25 cellular contexts compared by ENCODE assay signal in the genomic region with DNA sequence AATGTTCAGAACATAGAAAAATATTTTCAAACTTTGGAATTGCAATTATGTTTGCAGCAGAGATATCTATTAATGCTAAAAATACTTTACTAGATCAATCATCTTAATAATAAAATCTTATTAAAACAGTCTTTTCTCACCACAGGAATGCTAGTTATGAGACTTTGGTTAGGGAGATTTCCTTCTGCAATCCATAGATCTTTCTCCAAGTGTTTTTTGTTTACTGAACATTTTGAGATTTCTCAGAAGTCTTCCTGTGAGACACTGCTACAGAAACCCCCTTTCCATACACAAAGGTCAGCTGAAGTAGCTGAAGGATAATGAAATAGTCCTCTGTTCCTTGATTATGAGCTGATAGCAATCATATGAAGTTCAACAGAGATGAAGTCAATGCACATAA. TPM values are rescaled to one million over a fixed set of nuclear protein-coding genes. Genes with fewer than 3 reads are reported as not detected.
DNase-seq lines count a peak whose midpoint lies in the region; ATAC-seq, FAIRE-seq and TF ChIP-seq lines count a peak whose summit lies in the region.
"Had no signal": no experiment of that assay in that cellular context is flagged by ENCODE, and none has a peak within 500 bp of the region (broad histone marks: within the 10 kb centered on the region; RNA-seq: fewer than 3 reads in every experiment).

No MANE protein-coding gene starts in this region.

- H3K27ac ChIP-seq in astrocyte (ENCODE audit: low read depth, low read length) (no peak overlapping the region), aorta (ENCODE audit: low read depth in 1 of 2, low read length in 2 of 2) (no peak overlapping the region)
- H3K27ac ChIP-seq: gastrocnemius medialis, neutrophil, vagina, VCaP had no signal

- DNase-seq in AG04449 (ENCODE audit: low read depth, low spot score) (peak; percentile 38), HFFc6 (peak; percentile 37), astrocyte (ENCODE audit: low read depth) (peak; percentile 65), fibroblast of villous mesenchyme (ENCODE audit: low read depth) (peak; percentile 87), GM19238 (ENCODE audit: insufficient read length, low spot score) (no peak), LoVo (ENCODE audit: low spot score) (no peak), aorta (no peak)
- DNase-seq in stimulated activated CD4-positive, alpha-beta T cell treated with anti-CD3 and anti-CD28 coated beads, Interleukin-2, amount 100 ng/mL, for 24 hours = no peak
- DNase-seq: activated CD4-positive, alpha-beta T cell treated with anti-CD3 and anti-CD28 coated beads, Interleukin-2, amount 50 U/mL, for 4 hours; activated gamma-delta T cell treated with Interleukin-2 at 50 U/mL for 16 hours; CD4-positive, CD25-positive, alpha-beta regulatory T cell; cortex of kidney; DMS53; gastrocnemius medialis; NCI-H1092; NCI-H2029 treated with DMSO at 0.1 percent for 48 hours; NCI-H446 treated with DMSO at 0.1 percent for 48 hours; stimulated activated CD8-positive, alpha-beta memory T cell treated with anti-CD3 and anti-CD28 coated beads, Interleukin-4, amount 100 ng/mL, for 48 hours; substantia nigra had no signal

- no peaks in the 10 kb centered on the region for H3K9me3 Mint-ChIP-seq in HFFc6
- no peaks in the 10 kb centered on the region for H3K9me3 Mint-ChIP-seq in astrocyte (ENCODE audit: unreplicated experiment)
- H3K9me3 Mint-ChIP-seq: T-helper 1 cell treated with Interleukin-12 subunit alpha and Interleukin-12 subunit beta and Interleukin-4 antibody, amounts not matched to agents 30 μg/mL and 1 μg/mL, for 36 hours had no signal

- FAIRE-seq in astrocyte (lab: Jason Lieb, UNC) = no peak
- FAIRE-seq: A204.1, K562 had no signal

- H3K36me3 ChIP-seq in astrocyte (ENCODE audit: insufficient read depth, low read length) (no peaks in the 10 kb centered on the region), aorta (ENCODE audit: control insufficient read depth in 1 of 2, insufficient read depth in 2 of 2, low read length in 1 of 2) (no peaks in the 10 kb centered on the region)
- H3K36me3 ChIP-seq: gastrocnemius medialis, neutrophil, vagina had no signal

- H3K27me3 Mint-ChIP-seq in HFFc6 (ENCODE audit: insufficient read depth) (peaks cover 2% of the 10 kb centered on the region; the same call in 1 of the 2 replicates), astrocyte (ENCODE audit: low read depth, unreplicated experiment) (no peaks in the 10 kb centered on the region)

- peak overlapping the region; percentile 26 for H3K4me2 ChIP-seq in astrocyte (ENCODE audit: low read length)

- no peaks in the 10 kb centered on the region for H4K20me1 ChIP-seq in astrocyte (ENCODE audit: insufficient read depth, low read length)

- H3K4me1 ChIP-seq in astrocyte (ENCODE audit: insufficient read depth, low read length) = peaks cover 8% of the 10 kb centered on the region
- H3K4me1 ChIP-seq in aorta (ENCODE audit: control insufficient read depth in 1 of 2, insufficient read depth in 2 of 2, low read length in 2 of 2) = peaks cover 2 to 8% of the 10 kb centered on the region in 2 donors
- H3K4me1 ChIP-seq: gastrocnemius medialis had no signal

- no peaks in the 10 kb centered on the region for H3K79me2 ChIP-seq in astrocyte (ENCODE audit: insufficient read depth, low read length)

- H3K9me3 ChIP-seq in astrocyte (ENCODE audit: insufficient read depth, low read depth, low read length) (no peaks in the 10 kb centered on the region), aorta (ENCODE audit: control insufficient read depth, low read length) (no peaks in the 10 kb centered on the region)
- H3K9me3 ChIP-seq: gastrocnemius medialis, neutrophil, vagina had no signal

- H3K27ac Mint-ChIP-seq in HFFc6 = peak overlapping the region; percentile 35; the same call in 1 of the 2 replicates
- H3K27ac Mint-ChIP-seq in astrocyte (ENCODE audit: unreplicated experiment) = peak overlapping the region; percentile 42
- H3K27ac Mint-ChIP-seq: CD4-positive, CD25-positive, alpha-beta regulatory T cell; T-helper 1 cell treated with Interleukin-12 subunit alpha and Interleukin-12 subunit beta and Interleukin-4 antibody, amounts not matched to agents 30 μg/mL and 1 μg/mL, for 36 hours had no signal

- H3K4me3 ChIP-seq in AG04449 (ENCODE audit: low read depth, low read length) (no peak overlapping the region), astrocyte (ENCODE audit: insufficient read depth, low read depth, low read length) (no peak overlapping the region), fibroblast of villous mesenchyme (ENCODE audit: low read depth, low read length) (no peak overlapping the region), aorta (ENCODE audit: low read length in 2 of 2) (no peak overlapping the region)
- H3K4me3 ChIP-seq: gastrocnemius medialis, K562, vagina had no signal

- H3K27me3 ChIP-seq in astrocyte (ENCODE audit: insufficient read depth, low read length) (no peaks in the 10 kb centered on the region), aorta (ENCODE audit: control insufficient read depth in 1 of 2, insufficient read depth in 2 of 2, low read length in 1 of 2) (no peaks in the 10 kb centered on the region)
- H3K27me3 ChIP-seq: gastrocnemius medialis, vagina had no signal

- POLR2A ChIA-PET in AG04449 (lab: Yijun Ruan, JAX) = interaction anchor here (0.6 kb wide), 1 partner anchor 337 kb away, joined by 3 read pairs; no protein-coding TSS in a partner anchor

- CTCF ChIA-PET in AG04449 (lab: Yijun Ruan, JAX) = interaction anchor here (1.5 kb wide), 1 partner anchor 11 kb away, joined by 4 read pairs; no protein-coding TSS in a partner anchor

- no peak for TF ChIP-seq CTCF in AG04449 (IDR thresholded peaks at IDR 0.05; ENCODE audit: insufficient read depth, low read length, missing control alignments)
- no peak for TF ChIP-seq CTCF in HFFc6 (IDR thresholded peaks at IDR 0.05)
- TF ChIP-seq CTCF in astrocyte (IDR thresholded peaks at IDR 0.05; ENCODE audit: insufficient read depth, low read depth, low read length) = no peak
- TF ChIP-seq CTCF in fibroblast of villous mesenchyme (IDR thresholded peaks at IDR 0.05; ENCODE audit: insufficient read depth, low read depth, low read length) = no peak

- H3K36me3 Mint-ChIP-seq in HFFc6 (ENCODE audit: low read depth) (no peaks in the 10 kb centered on the region), astrocyte (ENCODE audit: low read depth, unreplicated experiment) (no peaks in the 10 kb centered on the region)
- H3K36me3 Mint-ChIP-seq: CD4-positive, CD25-positive, alpha-beta regulatory T cell had no signal

- H3K4me1 Mint-ChIP-seq in HFFc6 (ENCODE audit: low read depth) = peaks cover 57% of the 10 kb centered on the region
- H3K4me1 Mint-ChIP-seq in astrocyte (ENCODE audit: low read depth, unreplicated experiment) = peaks cover 33% of the 10 kb centered on the region

- no peak overlapping the region for H3K9ac ChIP-seq in astrocyte (ENCODE audit: low read length)

- H3K4me3 Mint-ChIP-seq in HFFc6 = 0 out of 2 replicates have a peak overlapping the region, but pooled peaks have one; percentile 1
- H3K4me3 Mint-ChIP-seq in astrocyte (ENCODE audit: unreplicated experiment) = no peak overlapping the region
- H3K4me3 Mint-ChIP-seq: CD4-positive, CD25-positive, alpha-beta regulatory T cell; T-helper 1 cell treated with Interleukin-12 subunit alpha and Interleukin-12 subunit beta and Interleukin-4 antibody, amounts not matched to agents 30 μg/mL and 1 μg/mL, for 36 hours had no signal

- no peak for ATAC-seq in aorta (ENCODE audit: low FRiP score)
- ATAC-seq: gastrocnemius medialis, K562 had no signal

- no peak overlapping the region for H2AFZ ChIP-seq in astrocyte (ENCODE audit: low read depth, low read length)

- intact Hi-C loops in aorta (cut with DNase I) = no loop called here

RNA-seq across cellular contexts. Expression of a gene that starts 59.4 kb away (rescaled TPM):
- 10 to 100 TPM; 40.9 to 49.5 (median 46.9) TPM for total RNA-seq in HFFc6 (2021; fragmentation: NEBNext Ultra II Directional; extraction: Animal tissue kit (Norgen Biotek cat#: 25700))
- total RNA-seq in astrocyte (43.4 and 50.4 TPM in 2 replicates), fibroblast of villous mesenchyme (13.2 and 19.4 TPM in 2 replicates), aorta (10 to 100 TPM; 62.0 to 74.2 TPM)
- 1 to 10 TPM; 3.7 to 6.4 TPM for polyA plus RNA-seq in aorta

Comparison
In these comparisons a context has a peak if more than half of its experiments do, and no peak if none do; other contexts are left out.
1. DNase-seq: peak in AG04449 (single experiment), HFFc6 (single experiment), astrocyte (single experiment) and fibroblast of villous mesenchyme (single experiment); none in GM19238 (single experiment), LoVo (single experiment), aorta (0 of 2) and stimulated activated CD4-positive, alpha-beta T cell treated with anti-CD3 and anti-CD28 coated beads, Interleukin-2, amount 100 ng/mL, for 24 hours (0 of 2).